Comparison of ENCODE assay signal across 8 cellular contexts in genomic region chr3:124887177-124887995, GRCh38. TPM values are rescaled to one million over a fixed set of nuclear protein-coding genes. Genes with fewer than 3 reads are reported as not detected.
DNase-seq lines count a peak whose midpoint lies in the region; ATAC-seq and TF ChIP-seq lines count a peak whose summit lies in the region.

ITGB5 (minus strand) TSS chr3:124887365; CDS start chr3:124887000, 365 bp downstream.

- H3K4me3 Mint-ChIP-seq in natural killer cell = peak within 1 kb of the TSS; percentile 83

- H3K36me3 ChIP-seq in transverse colon = no peaks in the 10 kb centered on the region

- DNase-seq in NCI-H526 (lab: John Stamatoyannopoulos, UW) = peak; percentile 22 to 66
- no peak for DNase-seq in NCI-H526 treated with DMSO at 0.1 percent for 48 hours (lab: John Stamatoyannopoulos, UW)
- peak; percentile 74 for DNase-seq in NCI-H460 (ENCODE audit: extremely low read depth, low read depth)
- DNase-seq in activated naive CD4-positive, alpha-beta T cell treated with Interleukin-2 at 50 U/mL for 16 hours = peak; percentile 22
- DNase-seq in foreskin fibroblast = peak; percentile 76 to 92
- DNase-seq in natural killer cell = peak; percentile 19
- DNase-seq in transverse colon = peak; percentile 83

- peak; percentile 40 for ATAC-seq in HG02623 (IDR thresholded peaks at IDR 0.05; ENCODE audit: unreplicated experiment)
- peak; percentile 61 to 72 (median 65) for ATAC-seq in natural killer cell

- H3K27ac ChIP-seq in transverse colon = peak within 1 kb of the TSS; percentile 92 to 96 (median 94)

- peaks cover 46 to 53% of the 10 kb centered on the region in 2 donors for H3K27me3 Mint-ChIP-seq in natural killer cell (ENCODE audit: low read depth in 2 of 2)

- H3K27ac Mint-ChIP-seq in natural killer cell = no peak within 1 kb of the TSS

- 1% methylated on average over 76 of the region's 79 CpGs; no CpG with 5 or more reads in 1 of the 2 donors for WGBS in transverse colon (ENCODE audit: low coverage in 1 of 2), 2 donors

- no peaks in the 10 kb centered on the region for H3K9me3 ChIP-seq in transverse colon

- no peaks in the 10 kb centered on the region for H3K9me3 Mint-ChIP-seq in natural killer cell

- TF ChIP-seq POLR2A in transverse colon (IDR thresholded peaks at IDR 0.05) = peak; percentile 61

- TF ChIP-seq EP300 in transverse colon (IDR thresholded peaks at IDR 0.05; ENCODE audit: low read depth) = no peak

- H3K4me1 ChIP-seq in transverse colon = peaks cover 4 to 28% (median 12%) of the 10 kb centered on the region in 4 donors

- intact Hi-C loops in natural killer cell (cut with micrococcal nuclease) (no loop called here), transverse colon (cut with DNase I; ENCODE audit: low total_unique reads) (loop anchor here (5.0 kb wide), 1 partner anchor 115 kb away; no protein-coding TSS in a partner anchor)

- H3K27me3 ChIP-seq in transverse colon = no peaks in the 10 kb centered on the region

- in situ Hi-C loops in transverse colon (cut with MboI; ENCODE audit: low pct_ligation_motif_present in 1 of 4, low pct_unique_long_range_greater_than_20kb in 1 of 4, low sequenced_read_pairs in 3 of 4) = no loop called here

- H3K4me1 Mint-ChIP-seq in natural killer cell = peaks cover 0 to 5% of the 10 kb centered on the region in 2 donors

- TF ChIP-seq CTCF in foreskin fibroblast (IDR thresholded peaks at IDR 0.05; ENCODE audit: low read depth, low read length) = no peak
- no peak for TF ChIP-seq CTCF in natural killer cell (IDR thresholded peaks at IDR 0.05)
- peak in 1 of 5 experiments; percentile 10 for TF ChIP-seq CTCF in transverse colon (IDR thresholded peaks at IDR 0.05)

- H3K4me3 ChIP-seq in foreskin fibroblast (ENCODE audit: low read depth in 1 of 2, low read length in 2 of 2) (peak within 1 kb of the TSS; percentile 61 to 68), transverse colon (peak within 1 kb of the TSS; percentile 72 to 92 (median 86))

- H3K36me3 Mint-ChIP-seq in natural killer cell = no peaks in the 10 kb centered on the region

RNA-seq across cellular contexts. Expression of gene ITGB5, which starts in this region (rescaled TPM):
- 124 and 127 TPM in 2 replicates for total RNA-seq in NCI-H460 (2014; rRNA removed; shearing (Covaris generic))
- 185 and 255 TPM in 2 replicates for polyA plus RNA-seq in NCI-H460 (2014; cell fraction: nucleus; rRNA removed)
- total RNA-seq in natural killer cell (1 to 10 TPM; 1.0 to 8.4 (median 5.4) TPM), transverse colon (100 to 1,000 TPM in 2 of 4 donors, 10 to 100 TPM in 2; 62.8 to 572 (median 105) TPM)

Comparison
In these comparisons a context has a peak if more than half of its experiments do, and no peak if none do; other contexts are left out.
1. RNA of gene ITGB5 (total RNA-seq): 124 to 127 TPM in NCI-H460 and 62.8 to 572 TPM in transverse colon; 1.0 to 8.4 TPM in natural killer cell; every median in the first group is over 4 times any median in the second.